ENCODE assay signal across 19 cellular contexts in the genomic region with DNA sequence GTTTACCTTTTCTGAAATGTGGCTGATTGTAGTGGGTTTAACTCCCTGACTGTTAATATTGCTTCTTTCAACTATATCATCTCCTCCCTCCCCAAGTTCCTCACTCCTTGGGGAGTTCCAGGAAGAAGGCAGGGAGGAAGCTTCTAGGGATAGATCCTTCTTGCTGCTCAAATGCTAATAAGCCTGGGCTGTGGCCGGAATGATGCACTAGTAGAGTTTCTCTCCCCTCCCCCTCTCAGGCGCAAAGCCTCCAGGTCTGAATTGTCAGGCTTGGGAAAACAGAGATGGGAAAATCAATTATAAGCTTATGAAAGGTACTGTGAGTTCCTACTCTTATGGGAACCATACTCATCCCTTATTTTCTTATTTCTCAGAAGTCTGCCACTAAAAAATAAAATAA.
"Had no signal": no experiment of that assay in that cellular context is flagged by ENCODE, and none has a peak within 500 bp of the region (broad histone marks: within the 10 kb centered on the region; RNA-seq: fewer than 3 reads in every experiment).

No MANE protein-coding gene starts in this region.

- DNase-seq: activated CD4-positive, alpha-beta T cell treated with anti-CD3 and anti-CD28 coated beads for 1 hour; activated CD4-positive, alpha-beta T cell treated with anti-CD3 and anti-CD28 coated beads, Interleukin-2, amount 50 U/mL, for 48 hours; activated naive CD4-positive, alpha-beta T cell treated with Interleukin-2 at 50 U/mL for 16 hours; activated naive CD8-positive, alpha-beta T cell treated with anti-CD3 and anti-CD28 coated beads for 36 hours; activated T-cell treated with anti-CD3 and anti-CD28 coated beads, Interleukin-2, amount 50 U/mL, for 48 hours; effector CD4-positive, alpha-beta T cell; foreskin keratinocyte; left cardiac atrium; mucosa of descending colon; nephron progenitor cell; small intestine; stimulated activated CD8-positive, alpha-beta memory T cell treated with anti-CD3 and anti-CD28 coated beads, Interleukin-4, amount 100 ng/mL, for 48 hours; stimulated activated naive B cell treated with anti-CD40 and anti-IgM and Interleukin-4, amounts not matched to agents 10 μg/mL and 1 μg/mL and 100 μg/mL, for 72 hours; WERI-Rb-1 had no signal

- ATAC-seq: left cardiac atrium; mucosa of descending colon; sciatic nerve; stimulated activated naive B cell treated with anti-CD40 and anti-IgM and Interleukin-4, amounts not matched to agents 10 μg/mL and 1 μg/mL and 100 μg/mL, for 72 hours had no signal

- H3K27ac Mint-ChIP-seq: activated naive CD8-positive, alpha-beta T cell treated with anti-CD3 and anti-CD28 coated beads for 36 hours; memory B cell; nephron progenitor cell; stimulated activated naive B cell treated with anti-CD40 and anti-IgM and Interleukin-4, amounts not matched to agents 10 μg/mL and 1 μg/mL and 100 μg/mL, for 72 hours; T-helper 2 cell treated with Interferon-gamma antibody and Interleukin-4, amounts not matched to agents 5 μg/mL and 100 μg/mL, for 36 hours; type B pancreatic cell had no signal

- H3K9me3 Mint-ChIP-seq: activated naive CD8-positive, alpha-beta T cell treated with anti-CD3 and anti-CD28 coated beads for 36 hours; memory B cell; nephron progenitor cell; stimulated activated naive B cell treated with anti-CD40 and anti-IgM and Interleukin-4, amounts not matched to agents 10 μg/mL and 1 μg/mL and 100 μg/mL, for 72 hours; T-helper 2 cell treated with Interferon-gamma antibody and Interleukin-4, amounts not matched to agents 5 μg/mL and 100 μg/mL, for 36 hours; type B pancreatic cell had no signal

- H3K4me1 Mint-ChIP-seq: activated naive CD8-positive, alpha-beta T cell treated with anti-CD3 and anti-CD28 coated beads for 36 hours; memory B cell; stimulated activated naive B cell treated with anti-CD40 and anti-IgM and Interleukin-4, amounts not matched to agents 10 μg/mL and 1 μg/mL and 100 μg/mL, for 72 hours had no signal

- H3K4me3 Mint-ChIP-seq: activated naive CD8-positive, alpha-beta T cell treated with anti-CD3 and anti-CD28 coated beads for 36 hours; memory B cell; nephron progenitor cell; stimulated activated naive B cell treated with anti-CD40 and anti-IgM and Interleukin-4, amounts not matched to agents 10 μg/mL and 1 μg/mL and 100 μg/mL, for 72 hours; T-helper 2 cell treated with Interferon-gamma antibody and Interleukin-4, amounts not matched to agents 5 μg/mL and 100 μg/mL, for 36 hours; type B pancreatic cell had no signal

- H3K27ac ChIP-seq: foreskin keratinocyte, vagina, WERI-Rb-1 had no signal

- H3K36me3 Mint-ChIP-seq: activated naive CD8-positive, alpha-beta T cell treated with anti-CD3 and anti-CD28 coated beads for 36 hours; memory B cell; stimulated activated naive B cell treated with anti-CD40 and anti-IgM and Interleukin-4, amounts not matched to agents 10 μg/mL and 1 μg/mL and 100 μg/mL, for 72 hours; type B pancreatic cell had no signal
